In genomic region chr3:108001457-108001856, GRCh38 we compare ENCODE assay signal across 13 cellular contexts.
DNase-seq lines count a peak whose midpoint lies in the region; ATAC-seq, FAIRE-seq and TF ChIP-seq lines count a peak whose summit lies in the region.
"Had no signal": no experiment of that assay in that cellular context is flagged by ENCODE, and none has a peak within 500 bp of the region (broad histone marks: within the 10 kb centered on the region; RNA-seq: fewer than 3 reads in every experiment).

No MANE protein-coding gene starts in this region.

- no peak overlapping the region for H3K4me3 Mint-ChIP-seq in astrocyte (ENCODE audit: unreplicated experiment)
- H3K4me3 Mint-ChIP-seq in natural killer cell treated with Interleukin-12 subunit alpha and Interleukin-12 subunit beta and Interleukin-15 and Interleukin-18, amount 100 ng/mL, for 72 hours = no peak overlapping the region

- H2AFZ ChIP-seq in IMR-90 (replicated peaks; ENCODE audit: low read length, poor library complexity) (no peak overlapping the region), astrocyte (ENCODE audit: low read depth, low read length) (no peak overlapping the region)

- H3K14ac ChIP-seq in IMR-90 (replicated peaks; ENCODE audit: low read depth, low read length) = no peak overlapping the region

- H4K20me1 ChIP-seq in IMR-90 (ENCODE audit: insufficient read depth, low read length) = no peaks in the 10 kb centered on the region
- no peaks in the 10 kb centered on the region for H4K20me1 ChIP-seq in astrocyte (ENCODE audit: insufficient read depth, low read length)

- TF ChIP-seq RAD21 in IMR-90 (IDR thresholded peaks at IDR 0.05; ENCODE audit: low read length) = no peak

- H3K27me3 Mint-ChIP-seq in astrocyte (ENCODE audit: low read depth, unreplicated experiment) = peaks cover 3% of the 10 kb centered on the region
- H3K27me3 Mint-ChIP-seq in natural killer cell treated with Interleukin-12 subunit alpha and Interleukin-12 subunit beta and Interleukin-15 and Interleukin-18, amount 100 ng/mL, for 72 hours = peaks cover 7 to 18% of the 10 kb centered on the region in 2 donors

- dilution Hi-C loops in IMR-90 (cut with HindIII; ENCODE audit: low sequenced_read_pairs, unreplicated experiment) = no loop called here

- H4K8ac ChIP-seq in IMR-90 (ENCODE audit: low read depth in 2 of 2, low read length in 2 of 2) = no peak overlapping the region

- H3K9me3 Mint-ChIP-seq in astrocyte (ENCODE audit: unreplicated experiment) = peaks cover 5% of the 10 kb centered on the region
- no peaks in the 10 kb centered on the region for H3K9me3 Mint-ChIP-seq in natural killer cell treated with Interleukin-12 subunit alpha and Interleukin-12 subunit beta and Interleukin-15 and Interleukin-18, amount 100 ng/mL, for 72 hours

- DNase-seq in AG08395 (ENCODE audit: low spot score) (peak; percentile 32), IMR-90 (peak; percentile 34), astrocyte (ENCODE audit: low read depth) (no peak), kidney tubule cell (ENCODE audit: low spot score) (peak; percentile 79), GM19238 (ENCODE audit: insufficient read length, low spot score) (no peak), HuH-7 (ENCODE audit: low spot score) (no peak)
- no peak for DNase-seq in natural killer cell treated with Interleukin-12 subunit alpha and Interleukin-12 subunit beta and Interleukin-15 and Interleukin-18, amount 100 ng/mL, for 72 hours (ENCODE audit: low spot score)
- DNase-seq: BE2C, KG1, NCI-H2029 treated with DMSO at 0.1 percent for 48 hours, posterior cingulate gyrus had no signal

- no peak overlapping the region for H3K56ac ChIP-seq in IMR-90 (ENCODE audit: extremely low read depth, insufficient read depth, low read length)

- no peak overlapping the region for H4K91ac ChIP-seq in IMR-90 (ENCODE audit: insufficient read depth, low read depth, low read length)

- no peak overlapping the region for H4K5ac ChIP-seq in IMR-90 (ENCODE audit: low read depth, low read length)

- in situ Hi-C loops in IMR-90 (cut with MboI; ENCODE audit: low sequenced_read_pairs) = no loop called here

- BruUV-seq in IMR-90 (replicated peaks; lab: Mats Ljungman, UMichigan) = no TSS peak

- ATAC-seq in IMR-90 (ENCODE audit: low read depth) (no peak), HG03108 (IDR thresholded peaks at IDR 0.05; ENCODE audit: unreplicated experiment) (no peak)
- no peak for ATAC-seq in natural killer cell treated with Interleukin-12 subunit alpha and Interleukin-12 subunit beta and Interleukin-15 and Interleukin-18, amount 100 ng/mL, for 72 hours

- FAIRE-seq in astrocyte (lab: Jason Lieb, UNC) = no peak

- H3K4me2 ChIP-seq in IMR-90 (ENCODE audit: low read depth, low read length) (no peak overlapping the region), astrocyte (ENCODE audit: low read length) (no peak overlapping the region)

- H2AK5ac ChIP-seq in IMR-90 (ENCODE audit: low read depth, low read length) = no peak overlapping the region

- no peak for TF ChIP-seq POLR2A in IMR-90 (IDR thresholded peaks at IDR 0.05; ENCODE audit: low read depth, low read length)

- no CpG with 5 or more reads among the region's 1 CpG for WGBS in IMR-90 (ENCODE audit: extremely low coverage in 2 of 2, insufficient read length in 1 of 2), 2 experiments

- no peak overlapping the region for H3K18ac ChIP-seq in IMR-90 (ENCODE audit: low read depth, low read length)

- H3K27me3 ChIP-seq in IMR-90 (ENCODE audit: control insufficient read depth, insufficient read depth, low read length) (peaks cover 12% of the 10 kb centered on the region), astrocyte (ENCODE audit: insufficient read depth, low read length) (peaks cover 4% of the 10 kb centered on the region)
- H3K27me3 ChIP-seq: BE2C had no signal

- intact Hi-C loops in IMR-90 (cut with micrococcal nuclease) = no loop called here

- CTCF ChIA-PET in IMR-90 (lab: Yijun Ruan, JAX) = no interaction called here

- H3K9me1 ChIP-seq in IMR-90 (ENCODE audit: insufficient read depth, low read length) = no peaks in the 10 kb centered on the region

- H3K79me2 ChIP-seq in astrocyte (ENCODE audit: insufficient read depth, low read length) = no peaks in the 10 kb centered on the region

- H3K4ac ChIP-seq in IMR-90 (ENCODE audit: low read depth, low read length) = no peak overlapping the region

- POLR2A ChIA-PET in IMR-90 (lab: Charles Lee; ENCODE audit: unreplicated experiment) = no interaction called here

- no peak overlapping the region for H3K4me3 ChIP-seq in IMR-90 (ENCODE audit: insufficient read depth, low read depth, low read length)
- H3K4me3 ChIP-seq in astrocyte (ENCODE audit: insufficient read depth, low read depth, low read length) = no peak overlapping the region
- H3K4me3 ChIP-seq: coronary artery had no signal

- H3K9me3 ChIP-seq in IMR-90 (ENCODE audit: control insufficient read depth, insufficient read depth, low read length) (no peaks in the 10 kb centered on the region), astrocyte (ENCODE audit: insufficient read depth, low read depth, low read length) (no peaks in the 10 kb centered on the region)
- H3K9me3 ChIP-seq: BE2C had no signal

- H3K23ac ChIP-seq in IMR-90 (ENCODE audit: low read depth, low read length) = no peak overlapping the region

- no peak overlapping the region for H2BK120ac ChIP-seq in IMR-90 (ENCODE audit: low read depth, low read length)

- H3K9ac ChIP-seq in IMR-90 (ENCODE audit: low read depth, low read length) (no peak overlapping the region), astrocyte (ENCODE audit: low read length) (no peak overlapping the region)

- H2AK9ac ChIP-seq in IMR-90 (replicated peaks; ENCODE audit: low read depth, low read length, poor library complexity) = peak overlapping the region; percentile 5

- peak overlapping the region; percentile 49 for H3K27ac Mint-ChIP-seq in astrocyte (ENCODE audit: unreplicated experiment)
- no peak overlapping the region for H3K27ac Mint-ChIP-seq in natural killer cell treated with Interleukin-12 subunit alpha and Interleukin-12 subunit beta and Interleukin-15 and Interleukin-18, amount 100 ng/mL, for 72 hours

- H2BK15ac ChIP-seq in IMR-90 (ENCODE audit: low read depth, low read length) = no peak overlapping the region

- peaks cover 15% of the 10 kb centered on the region for H3K4me1 Mint-ChIP-seq in astrocyte (ENCODE audit: low read depth, unreplicated experiment)
- H3K4me1 Mint-ChIP-seq in natural killer cell treated with Interleukin-12 subunit alpha and Interleukin-12 subunit beta and Interleukin-15 and Interleukin-18, amount 100 ng/mL, for 72 hours (ENCODE audit: low read depth in 2 of 2) = peaks cover 6% of the 10 kb centered on the region in 2 donors

- no peaks in the 10 kb centered on the region for H3K36me3 Mint-ChIP-seq in astrocyte (ENCODE audit: low read depth, unreplicated experiment)
- H3K36me3 Mint-ChIP-seq in natural killer cell treated with Interleukin-12 subunit alpha and Interleukin-12 subunit beta and Interleukin-15 and Interleukin-18, amount 100 ng/mL, for 72 hours = no peaks in the 10 kb centered on the region

- H3K36me3 ChIP-seq in IMR-90 (ENCODE audit: control insufficient read depth, insufficient read depth, low read length) (no peaks in the 10 kb centered on the region), astrocyte (ENCODE audit: insufficient read depth, low read length) (no peaks in the 10 kb centered on the region)
- H3K36me3 ChIP-seq: BE2C had no signal

- H3K79me1 ChIP-seq in IMR-90 (ENCODE audit: low read depth in 1 of 2, low read length in 2 of 2) = no peaks in the 10 kb centered on the region

- H2BK5ac ChIP-seq in IMR-90 (ENCODE audit: low read depth, low read length, poor library complexity, severe bottlenecking) = no peak overlapping the region

- no peak overlapping the region for H2BK20ac ChIP-seq in IMR-90 (ENCODE audit: low read depth, low read length)

- H3K27ac ChIP-seq in IMR-90 (ENCODE audit: insufficient read depth, low read length) (no peak overlapping the region), astrocyte (ENCODE audit: low read depth, low read length) (no peak overlapping the region)
- H3K27ac ChIP-seq: coronary artery had no signal

- H3K4me1 ChIP-seq in IMR-90 (ENCODE audit: control insufficient read depth, insufficient read depth, low read length) = 0 out of 2 replicates have a peak, but pooled peaks cover 2% of the 10 kb centered on the region
- H3K4me1 ChIP-seq in astrocyte (ENCODE audit: insufficient read depth, low read length) = peaks cover 10% of the 10 kb centered on the region

- TF ChIP-seq CTCF in IMR-90 (conservative IDR thresholded peaks at IDR 0.05; ENCODE audit: low read depth, low read length) (no peak), astrocyte (IDR thresholded peaks at IDR 0.05; ENCODE audit: insufficient read depth, low read depth, low read length) (no peak)

TF ChIP-seq in IMR-90, 13 proteins besides CTCF, POLR2A, EP300 and RAD21:
- TF ChIP-seq FOS (IDR thresholded peaks at IDR 0.05; ENCODE audit: low read depth, low read length) (no peak), MAZ (IDR thresholded peaks at IDR 0.05; ENCODE audit: borderline replicate concordance, low read depth, low read length) (no peak), MXI1 (IDR thresholded peaks at IDR 0.05; ENCODE audit: borderline replicate concordance, low read depth, low read length) (no peak), USF2 (IDR thresholded peaks at IDR 0.05; ENCODE audit: low read depth, low read length) (no peak), CEBPB (IDR thresholded peaks at IDR 0.05; ENCODE audit: low read depth, low read length) (peak; percentile 37; the same call in 1 of the 2 replicates), ELK1 (IDR thresholded peaks at IDR 0.05; ENCODE audit: borderline replicate concordance, low read depth, low read length) (no peak), RCOR1 (IDR thresholded peaks at IDR 0.05; ENCODE audit: insufficient replicate concordance, low read length) (no peak)

Comparison
In these comparisons a context has a peak if more than half of its experiments do, and no peak if none do; other contexts are left out.
1. DNase-seq: peak in AG08395 (single experiment), IMR-90 (single experiment) and kidney tubule cell (single experiment); none in astrocyte (single experiment), GM19238 (single experiment), HuH-7 (single experiment) and natural killer cell treated with Interleukin-12 subunit alpha and Interleukin-12 subunit beta and Interleukin-15 and Interleukin-18, amount 100 ng/mL, for 72 hours (single experiment).